ENCODE assay signal across 8 cellular contexts in the genomic region with DNA sequence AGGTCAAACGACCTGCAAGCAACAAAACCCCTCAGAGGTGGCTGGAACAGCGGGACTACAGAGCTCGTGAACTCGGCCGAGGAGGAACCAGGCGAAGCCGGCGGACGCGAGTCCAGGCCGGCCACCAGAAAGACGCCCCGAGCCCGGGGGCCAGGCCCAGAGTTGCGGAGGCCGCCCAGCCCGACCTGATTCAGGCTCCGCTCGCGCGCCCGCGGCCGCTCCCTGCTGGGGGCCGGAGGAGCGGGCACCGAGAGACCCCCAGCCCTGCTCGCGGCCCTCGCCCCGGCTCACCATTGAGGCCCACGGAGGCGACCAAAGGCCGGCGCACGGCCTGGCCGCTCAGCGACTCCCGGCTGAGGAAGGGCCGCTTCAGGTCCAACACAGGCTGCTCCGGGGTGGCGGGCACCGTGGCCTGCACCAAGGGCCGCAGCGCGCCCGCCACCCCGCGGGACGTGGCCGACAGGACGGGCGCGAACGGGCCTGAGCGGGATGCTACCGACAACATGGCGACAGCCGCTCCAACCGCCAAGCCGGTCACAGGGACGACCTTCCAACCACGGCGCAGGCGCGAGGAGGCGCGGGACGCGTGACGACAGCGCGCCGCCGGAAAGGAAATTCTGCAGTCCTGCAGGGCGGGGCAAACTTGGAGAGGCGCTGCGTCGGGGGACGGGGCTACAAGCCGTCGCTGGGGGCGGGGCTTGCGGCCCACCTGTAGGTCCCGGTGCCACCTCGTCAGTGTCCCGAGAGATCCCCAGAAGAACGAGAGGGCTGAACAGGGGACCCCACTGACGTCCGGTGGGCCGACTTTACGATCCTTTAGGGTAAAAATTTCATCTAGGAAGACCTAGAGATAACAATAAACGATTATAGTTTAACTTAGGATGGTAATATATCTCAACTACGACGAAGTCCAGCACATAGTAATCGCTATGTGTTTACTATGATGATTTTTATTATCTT. TPM values are rescaled to one million over a fixed set of nuclear protein-coding genes. Genes with fewer than 3 reads are reported as not detected.
DNase-seq lines count a peak whose midpoint lies in the region; ATAC-seq and TF ChIP-seq lines count a peak whose summit lies in the region.

A gene (minus strand): TSS at position 538 of the 960 bp plus-strand sequence. CDS start 33 bp downstream, at position 505.

- H3K27me3 ChIP-seq in prostate gland (replicated peaks; ENCODE audit: insufficient read depth): no peaks in the 10 kb centered on the region

- no peaks in the 10 kb centered on the region for H3K36me3 ChIP-seq in prostate gland

- TF ChIP-seq CTCF in prostate gland (IDR thresholded peaks at IDR 0.05): peak in 1 of 4 experiments; percentile 22

- 1% methylated on average over 56 of the region's 96 CpGs for WGBS in prostate gland

- intact Hi-C loops in left ventricle myocardium superior (cut with micrococcal nuclease): no loop called here
- intact Hi-C loops in prostate gland (cut with DNase I): no loop called here

- ATAC-seq in GM18505 (IDR thresholded peaks at IDR 0.05; ENCODE audit: unreplicated experiment): peak; percentile 97
- peak; percentile 96 for ATAC-seq in HG02970 (IDR thresholded peaks at IDR 0.05; ENCODE audit: low FRiP score, unreplicated experiment)
- ATAC-seq in left ventricle myocardium superior: peak; percentile 99

- peak; percentile 66 for TF ChIP-seq POLR2A in GM18505 (IDR thresholded peaks at IDR 0.05; ENCODE audit: borderline replicate concordance, extremely low read depth, insufficient read depth, insufficient read length)
- TF ChIP-seq POLR2A in prostate gland (IDR thresholded peaks at IDR 0.05): peak; percentile 80

- H3K27ac ChIP-seq in angular gyrus (ENCODE audit: low read depth, low read length): peak within 1 kb of the TSS; percentile 27
- peak within 1 kb of the TSS; percentile 86 to 92 for H3K27ac ChIP-seq in prostate gland

- no peaks in the 10 kb centered on the region for H3K9me3 ChIP-seq in prostate gland

- peak within 1 kb of the TSS; percentile 80 to 97 for H3K4me3 ChIP-seq in prostate gland

- no peaks in the 10 kb centered on the region for H3K4me1 ChIP-seq in prostate gland (replicated peaks)

- DNase-seq in NCI-H187 treated with DMSO at 0.1 percent for 48 hours (lab: John Stamatoyannopoulos, UW): peak; percentile 88
- DNase-seq in T-helper 2 cell: peak; percentile 87 to 97 (median 93)
- peak; percentile 98 for DNase-seq in left ventricle myocardium superior
- DNase-seq in prostate gland (ENCODE audit: low spot score): peak; percentile 91
- peak; percentile 96 for DNase-seq in ureter (ENCODE audit: low spot score)

RNA-seq across cellular contexts. Expression of the gene that starts here (rescaled TPM):
- total RNA-seq in left ventricle myocardium superior: 169 TPM
- total RNA-seq in prostate gland: 10 to 100 TPM; 30.3 to 41.3 TPM
- total RNA-seq in ureter: 31.8 TPM

Comparison
In these comparisons a context has a peak if more than half of its experiments do, and no peak if none do; other contexts are left out.
1. Peak in every context shown above with its lines: DNase-seq, ATAC-seq, H3K4me3 ChIP-seq and H3K27ac ChIP-seq.